13 cellular contexts compared by ENCODE assay signal in genomic region chr7:83072576-83073517, GRCh38.
DNase-seq lines count a peak whose midpoint lies in the region; ATAC-seq and TF ChIP-seq lines count a peak whose summit lies in the region.
"Had no signal": no experiment of that assay in that cellular context is flagged by ENCODE, and none has a peak within 500 bp of the region (broad histone marks: within the 10 kb centered on the region; RNA-seq: fewer than 3 reads in every experiment).

No MANE protein-coding gene starts in this region.

- ATAC-seq in RWPE2 (ENCODE audit: low read depth), result no peak
- ATAC-seq in CD8-positive, alpha-beta T cell, result no peak

- H3K27ac ChIP-seq in AG04450 (ENCODE audit: low read depth, low read length), result no peak overlapping the region
- no peak overlapping the region for H3K27ac ChIP-seq in RWPE2 (ENCODE audit: poor library complexity, severe bottlenecking)
- no peak overlapping the region for H3K27ac ChIP-seq in suprapubic skin
- no peak overlapping the region for H3K27ac ChIP-seq in effector memory CD4-positive, alpha-beta T cell (ENCODE audit: insufficient read depth, low read length, poor library complexity, severe bottlenecking)
- H3K27ac ChIP-seq in CD8-positive, alpha-beta T cell (ENCODE audit: low read depth, low read length), result no peak overlapping the region
- H3K27ac ChIP-seq: SJSA1 had no signal

- no peak overlapping the region for H3K4me3 ChIP-seq in AG04450 (ENCODE audit: low read depth, low read length)
- H3K4me3 ChIP-seq in RWPE2 (ENCODE audit: severe bottlenecking), result no peak overlapping the region
- H3K4me3 ChIP-seq in epithelial cell of proximal tubule (ENCODE audit: low read depth, low read length), result no peak overlapping the region
- no peak overlapping the region for H3K4me3 ChIP-seq in suprapubic skin
- H3K4me3 ChIP-seq in effector memory CD4-positive, alpha-beta T cell (ENCODE audit: insufficient read depth, low read depth, low read length, poor library complexity, severe bottlenecking), result no peak overlapping the region
- no peak overlapping the region for H3K4me3 ChIP-seq in CD8-positive, alpha-beta T cell (ENCODE audit: low read depth, low read length)
- H3K4me3 ChIP-seq: lung, SJSA1 had no signal

- H3K4me1 ChIP-seq in RWPE2 (ENCODE audit: insufficient read depth, poor library complexity, severe bottlenecking) (no peaks in the 10 kb centered on the region), suprapubic skin (no peaks in the 10 kb centered on the region)
- H3K4me1 ChIP-seq in effector memory CD4-positive, alpha-beta T cell (ENCODE audit: control insufficient read depth, insufficient read depth, low read length, poor library complexity, severe bottlenecking), result no peaks in the 10 kb centered on the region
- H3K4me1 ChIP-seq in CD8-positive, alpha-beta T cell (ENCODE audit: insufficient read depth, low read length), result no peaks in the 10 kb centered on the region
- H3K4me1 ChIP-seq: SJSA1 had no signal

- H3K36me3 Mint-ChIP-seq in CD8-positive, alpha-beta T cell, result no peaks in the 10 kb centered on the region

- no peaks in the 10 kb centered on the region for H3K4me1 Mint-ChIP-seq in CD8-positive, alpha-beta T cell (ENCODE audit: low read depth)

- TF ChIP-seq CTCF in AG04450 (IDR thresholded peaks at IDR 0.05; ENCODE audit: low read depth, low read length) (peak; percentile 18; the same call in 1 of the 2 replicates), RWPE2 (IDR thresholded peaks at IDR 0.05; ENCODE audit: poor library complexity, severe bottlenecking) (peak; percentile 61), epithelial cell of proximal tubule (conservative IDR thresholded peaks at IDR 0.05; ENCODE audit: low read depth, low read length) (peak; percentile 63), suprapubic skin (IDR thresholded peaks at IDR 0.05) (no peak)
- TF ChIP-seq CTCF in CD8-positive, alpha-beta T cell (IDR thresholded peaks at IDR 0.05), result no peak

- H3K27me3 ChIP-seq in AG04450 (ENCODE audit: control insufficient read depth, insufficient read depth, low read length) (no peaks in the 10 kb centered on the region), RWPE2 (ENCODE audit: insufficient read depth, poor library complexity, severe bottlenecking) (no peaks in the 10 kb centered on the region), suprapubic skin (no peaks in the 10 kb centered on the region)
- no peaks in the 10 kb centered on the region for H3K27me3 ChIP-seq in effector memory CD4-positive, alpha-beta T cell (replicated peaks; ENCODE audit: control insufficient read depth, insufficient read depth, low read length, poor library complexity, severe bottlenecking)
- H3K27me3 ChIP-seq in CD8-positive, alpha-beta T cell (ENCODE audit: insufficient read depth, low read length), result no peaks in the 10 kb centered on the region

- POLR2A ChIA-PET in AG04450 (lab: Yijun Ruan, JAX), result no interaction called here
- POLR2A ChIA-PET in CD8-positive, alpha-beta T cell (lab: Charles Lee), result no interaction called here

- no peak for TF ChIP-seq POLR2A in suprapubic skin (IDR thresholded peaks at IDR 0.05)

- CTCF ChIA-PET in AG04450 (lab: Charles Lee), result interaction anchor here (0.6 to 1.4 kb wide), 4 partner anchors 15 to 576 kb away, joined by 3 to 6 read pairs (median 3); no protein-coding TSS in a partner anchor
- CTCF ChIA-PET in CD8-positive, alpha-beta T cell (lab: Charles Lee), result no interaction called here

- 78% methylated on average over 2 of the region's 2 CpGs for WGBS in suprapubic skin

- TF ChIP-seq EP300 in suprapubic skin (IDR thresholded peaks at IDR 0.05), result no peak

- no peak overlapping the region for H3K4me3 Mint-ChIP-seq in CD8-positive, alpha-beta T cell

- DNase-seq in AG04450 (ENCODE audit: low read depth, low spot score) (no peak), ELR (ENCODE audit: low read depth) (peak; percentile 20), RWPE2 (ENCODE audit: low spot score) (no peak), epithelial cell of proximal tubule (ENCODE audit: low read depth) (no peak), suprapubic skin (ENCODE audit: low spot score in 2 of 2) (no peak), NCI-H2029 treated with DMSO at 0.1 percent for 48 hours (lab: John Stamatoyannopoulos, UW) (no peak)
- DNase-seq in effector memory CD4-positive, alpha-beta T cell, result no peak
- DNase-seq in CD8-positive, alpha-beta T cell, result no peak
- DNase-seq: activated naive CD4-positive, alpha-beta T cell treated with Interleukin-2 at 50 U/mL for 16 hours; caudate nucleus; NCI-H526 treated with DMSO at 0.1 percent for 48 hours had no signal

- peaks cover 7% of the 10 kb centered on the region for H3K9me3 Mint-ChIP-seq in CD8-positive, alpha-beta T cell

- H3K27ac Mint-ChIP-seq in CD8-positive, alpha-beta T cell, result no peak overlapping the region

- H3K9me3 ChIP-seq in AG04450 (ENCODE audit: control insufficient read depth, insufficient read depth, low read length) (no peaks in the 10 kb centered on the region), RWPE2 (ENCODE audit: severe bottlenecking) (no peaks in the 10 kb centered on the region), suprapubic skin (no peaks in the 10 kb centered on the region)
- H3K9me3 ChIP-seq in effector memory CD4-positive, alpha-beta T cell (ENCODE audit: control insufficient read depth, low read length), result no peaks in the 10 kb centered on the region
- H3K9me3 ChIP-seq in CD8-positive, alpha-beta T cell (ENCODE audit: low read length), result no peaks in the 10 kb centered on the region
- H3K9me3 ChIP-seq: SJSA1 had no signal

- no peaks in the 10 kb centered on the region for H3K27me3 Mint-ChIP-seq in CD8-positive, alpha-beta T cell (ENCODE audit: low read depth)

- intact Hi-C loops in CD8-positive, alpha-beta T cell (cut with DNase I, micrococcal nuclease), result no loop called here

- H3K36me3 ChIP-seq in RWPE2 (ENCODE audit: low read depth), result no peaks in the 10 kb centered on the region
- no peaks in the 10 kb centered on the region for H3K36me3 ChIP-seq in suprapubic skin
- H3K36me3 ChIP-seq in effector memory CD4-positive, alpha-beta T cell (ENCODE audit: control insufficient read depth, insufficient read depth, low read length), result no peaks in the 10 kb centered on the region
- no peaks in the 10 kb centered on the region for H3K36me3 ChIP-seq in CD8-positive, alpha-beta T cell (ENCODE audit: insufficient read depth, low read length)
- H3K36me3 ChIP-seq: SJSA1 had no signal

Comparison
In these comparisons a context has a peak if more than half of its experiments do, and no peak if none do; other contexts are left out.
1. CTCF ChIP-seq: peak in AG04450 (single experiment), RWPE2 (single experiment) and epithelial cell of proximal tubule (single experiment); none in suprapubic skin (0 of 2) and CD8-positive, alpha-beta T cell (single experiment).